17 cellular contexts compared by ENCODE assay signal in the genomic region with DNA sequence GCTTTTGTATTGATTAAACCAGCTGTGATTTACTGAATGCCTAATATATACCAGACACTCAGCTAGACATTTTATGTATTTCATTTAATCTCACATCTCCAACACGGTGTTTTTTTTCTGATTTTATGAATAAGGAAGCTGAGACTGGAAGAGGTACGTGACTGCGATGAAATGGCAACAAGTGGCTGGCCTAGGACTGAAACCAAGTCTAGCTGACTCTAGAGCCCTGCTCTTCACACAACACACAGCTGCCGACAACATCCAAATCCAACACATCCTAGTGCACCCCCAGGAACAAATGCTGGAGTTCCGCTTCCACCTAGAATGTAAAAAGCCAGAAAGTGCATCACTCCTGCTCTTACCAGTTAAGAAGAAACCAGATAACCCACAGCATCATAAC. TPM values are rescaled to one million over a fixed set of nuclear protein-coding genes. Genes with fewer than 3 reads are reported as not detected.
DNase-seq lines count a peak whose midpoint lies in the region; ATAC-seq and TF ChIP-seq lines count a peak whose summit lies in the region.
"Had no signal": no experiment of that assay in that cellular context is flagged by ENCODE, and none has a peak within 500 bp of the region (broad histone marks: within the 10 kb centered on the region; RNA-seq: fewer than 3 reads in every experiment).

No MANE protein-coding gene starts in this region.

- no peaks in the 10 kb centered on the region for H3K9me3 Mint-ChIP-seq in activated T-cell treated with anti-CD3 and anti-CD28 coated beads, Interleukin-2, amount 50 U/mL, for 24 hours
- no peaks in the 10 kb centered on the region for H3K9me3 Mint-ChIP-seq in activated naive CD8-positive, alpha-beta T cell treated with anti-CD3 and anti-CD28 coated beads for 36 hours
- H3K9me3 Mint-ChIP-seq in progenitor cell of endocrine pancreas (ENCODE audit: low read depth), result no peaks in the 10 kb centered on the region

- DNase-seq in activated T-cell treated with anti-CD3 and anti-CD28 coated beads, Interleukin-2, amount 50 U/mL, for 24 hours, result no peak
- DNase-seq in activated T-cell treated with anti-CD3 and anti-CD28 coated beads for 4 hours (no peak), T-helper 17 cell (no peak), progenitor cell of endocrine pancreas (ENCODE audit: low spot score, unreplicated experiment) (no peak), SKM-1 (lab: John Stamatoyannopoulos, UW; ENCODE audit: unreplicated experiment) (no peak), substantia nigra (lab: John Stamatoyannopoulos, UW) (no peak)
- no peak for DNase-seq in activated naive CD8-positive, alpha-beta T cell treated with anti-CD3 and anti-CD28 coated beads for 36 hours
- DNase-seq: AML-193, Calu3, DMS79 treated with DMSO at 0.1 percent for 48 hours, H7, NCI-H1092, NCI-H2107, NCI-H226, NCI-H526 had no signal

- peaks cover 25% of the 10 kb centered on the region for H3K4me1 Mint-ChIP-seq in activated T-cell treated with anti-CD3 and anti-CD28 coated beads, Interleukin-2, amount 50 U/mL, for 24 hours (ENCODE audit: low read depth)
- H3K4me1 Mint-ChIP-seq in T-helper 17 cell, result peaks cover 4% of the 10 kb centered on the region
- peaks cover 17% of the 10 kb centered on the region for H3K4me1 Mint-ChIP-seq in activated naive CD8-positive, alpha-beta T cell treated with anti-CD3 and anti-CD28 coated beads for 36 hours
- no peaks in the 10 kb centered on the region for H3K4me1 Mint-ChIP-seq in progenitor cell of endocrine pancreas (ENCODE audit: low read depth)

- H3K9me3 ChIP-seq in T-helper 17 cell (ENCODE audit: control insufficient read depth, low read length, poor library complexity, severe bottlenecking), result no peaks in the 10 kb centered on the region

- no peak for ATAC-seq in T-helper 17 cell
- ATAC-seq in activated CD4-positive, CD25-positive, alpha-beta regulatory T cell treated with anti-CD3 and anti-CD28 coated beads, Interleukin-2, amount 50 U/mL, for 24 hours, result no peak

- no peak overlapping the region for H3K27ac ChIP-seq in substantia nigra (ENCODE audit: low read depth, low read length, poor library complexity, severe bottlenecking)
- H3K27ac ChIP-seq: KMS-11 had no signal

- peak overlapping the region; percentile 88 for H3K27ac Mint-ChIP-seq in activated T-cell treated with anti-CD3 and anti-CD28 coated beads, Interleukin-2, amount 50 U/mL, for 24 hours
- H3K27ac Mint-ChIP-seq in T-helper 17 cell (peak overlapping the region; percentile 75), progenitor cell of endocrine pancreas (peak overlapping the region; percentile 74)
- H3K27ac Mint-ChIP-seq in activated naive CD8-positive, alpha-beta T cell treated with anti-CD3 and anti-CD28 coated beads for 36 hours, result peak overlapping the region; percentile 67

- no peaks in the 10 kb centered on the region for H3K27me3 Mint-ChIP-seq in activated T-cell treated with anti-CD3 and anti-CD28 coated beads, Interleukin-2, amount 50 U/mL, for 24 hours
- H3K27me3 Mint-ChIP-seq in T-helper 17 cell (no peaks in the 10 kb centered on the region), progenitor cell of endocrine pancreas (no peaks in the 10 kb centered on the region)
- H3K27me3 Mint-ChIP-seq in activated naive CD8-positive, alpha-beta T cell treated with anti-CD3 and anti-CD28 coated beads for 36 hours, result no peaks in the 10 kb centered on the region

- H3K4me3 Mint-ChIP-seq in activated T-cell treated with anti-CD3 and anti-CD28 coated beads, Interleukin-2, amount 50 U/mL, for 24 hours, result no peak overlapping the region
- H3K4me3 Mint-ChIP-seq in T-helper 17 cell (no peak overlapping the region), progenitor cell of endocrine pancreas (ENCODE audit: low read depth) (no peak overlapping the region)
- no peak overlapping the region for H3K4me3 Mint-ChIP-seq in activated naive CD8-positive, alpha-beta T cell treated with anti-CD3 and anti-CD28 coated beads for 36 hours

- peaks cover 94% of the 10 kb centered on the region for H3K36me3 Mint-ChIP-seq in activated T-cell treated with anti-CD3 and anti-CD28 coated beads, Interleukin-2, amount 50 U/mL, for 24 hours (ENCODE audit: low read depth)
- H3K36me3 Mint-ChIP-seq in T-helper 17 cell (ENCODE audit: low read depth) (peaks cover 13% of the 10 kb centered on the region), progenitor cell of endocrine pancreas (ENCODE audit: insufficient read depth) (peaks cover 51% of the 10 kb centered on the region)
- peaks cover 57% of the 10 kb centered on the region for H3K36me3 Mint-ChIP-seq in activated naive CD8-positive, alpha-beta T cell treated with anti-CD3 and anti-CD28 coated beads for 36 hours

- no peak for TF ChIP-seq CTCF in progenitor cell of endocrine pancreas (IDR thresholded peaks at IDR 0.05; ENCODE audit: unreplicated experiment)

RNA-seq across cellular contexts. Expression of gene TOMM20, which starts 10.7 kb away (rescaled TPM):
- total RNA-seq in T-helper 17 cell (100 to 1,000 TPM; 105 to 112 TPM), progenitor cell of endocrine pancreas (110 and 120 TPM in 2 replicates)
- 100 to 1,000 TPM; 131 to 150 TPM for total RNA-seq in activated naive CD8-positive, alpha-beta T cell treated with anti-CD3 and anti-CD28 coated beads for 36 hours

RNA-seq across cellular contexts. Expression of gene RBM34, which starts 21.7 kb away (rescaled TPM):
- 100 to 1,000 TPM; 147 to 148 TPM for total RNA-seq in T-helper 17 cell
- total RNA-seq in activated naive CD8-positive, alpha-beta T cell treated with anti-CD3 and anti-CD28 coated beads for 36 hours, result 100 to 1,000 TPM; 143 to 156 TPM
- 68.4 and 75.0 TPM in 2 replicates for total RNA-seq in progenitor cell of endocrine pancreas
